13 cellular contexts compared by ENCODE assay signal in genomic region chr21:38950388-38951094, GRCh38.
DNase-seq lines count a peak whose midpoint lies in the region; ATAC-seq and TF ChIP-seq lines count a peak whose summit lies in the region.
"Had no signal": no experiment of that assay in that cellular context is flagged by ENCODE, and none has a peak within 500 bp of the region (broad histone marks: within the 10 kb centered on the region; RNA-seq: fewer than 3 reads in every experiment).

No MANE protein-coding gene starts in this region.

- TF ChIP-seq POLR2A in vagina (IDR thresholded peaks at IDR 0.05): no peak

- H3K36me3 ChIP-seq in PC-3 (ENCODE audit: low read depth, low read length): no peaks in the 10 kb centered on the region
- no peaks in the 10 kb centered on the region for H3K36me3 ChIP-seq in vagina
- H3K36me3 ChIP-seq: thoracic aorta had no signal

- H4K20me1 ChIP-seq in PC-3 (ENCODE audit: low read length): no peaks in the 10 kb centered on the region

- DNase-seq in NOMO-1 treated with DMSO at 0.1 percent for 48 hours (lab: John Stamatoyannopoulos, UW; ENCODE audit: unreplicated experiment) (peak; percentile 52), NOMO-1 treated with dmso at 0.1 percent for 144 hours (lab: John Stamatoyannopoulos, UW; ENCODE audit: unreplicated experiment) (no peak), PC-3 (peak; percentile 48), foreskin melanocyte (peak; percentile 24), vagina (ENCODE audit: extremely low spot score in 2 of 2) (no peak), NCI-H128 (lab: John Stamatoyannopoulos, UW; ENCODE audit: unreplicated experiment) (no peak)
- DNase-seq in activated CD8-positive, alpha-beta memory T cell treated with anti-CD3 and anti-CD28 coated beads for 24 hours: no peak
- DNase-seq: activated CD4-positive, CD25-positive, alpha-beta regulatory T cell; NCI-H82; retina had no signal

- no peak overlapping the region for H3K4me2 ChIP-seq in PC-3 (ENCODE audit: low read length)

- H3K9me3 ChIP-seq in PC-3 (ENCODE audit: low read length): no peaks in the 10 kb centered on the region
- no peaks in the 10 kb centered on the region for H3K9me3 ChIP-seq in vagina
- H3K9me3 ChIP-seq: thoracic aorta had no signal

- H3K27ac ChIP-seq in PC-3 (ENCODE audit: low read length) (no peak overlapping the region), vagina (peak overlapping the region; percentile 25)
- H3K27ac ChIP-seq: thoracic aorta had no signal

- ATAC-seq in PC-3 (peak; percentile 86), HG03095 (IDR thresholded peaks at IDR 0.05; ENCODE audit: unreplicated experiment) (no peak)
- ATAC-seq: SK-N-SH treated with all-trans-retinoic acid at 6 μM for 48 hours had no signal

- H3K27me3 ChIP-seq in PC-3 (ENCODE audit: low read length) (no peaks in the 10 kb centered on the region), vagina (no peaks in the 10 kb centered on the region)

- no peaks in the 10 kb centered on the region for H3K9me2 ChIP-seq in PC-3 (replicated peaks; ENCODE audit: low read length)

- POLR2A ChIA-PET in PC-3 (lab: Charles Lee; ENCODE audit: unreplicated experiment): no interaction called here

- no TSS peak for BruUV-seq in PC-3 (replicated peaks; lab: Mats Ljungman, UMichigan)

- CTCF ChIA-PET in PC-3 (lab: Charles Lee): no interaction called here

- no peak overlapping the region for H3K9ac ChIP-seq in PC-3 (ENCODE audit: low read length)

- TF ChIP-seq CTCF in PC-3 (conservative IDR thresholded peaks at IDR 0.05; ENCODE audit: low read depth, low read length) (no peak), vagina (IDR thresholded peaks at IDR 0.05) (no peak)

- no peaks in the 10 kb centered on the region for H3F3A ChIP-seq in PC-3 (ENCODE audit: low read length, unreplicated experiment)

- H3K4me3 ChIP-seq in PC-3 (ENCODE audit: low read length) (no peak overlapping the region), vagina (no peak overlapping the region)
- H3K4me3 ChIP-seq: thoracic aorta had no signal

- intact Hi-C loops in PC-3 (cut with micrococcal nuclease): loop anchor here (1.0 to 5.0 kb wide), 4 partner anchors 30 to 174 kb away; no protein-coding TSS in a partner anchor
- intact Hi-C loops in vagina (cut with DNase I): no loop called here

- H2AFZ ChIP-seq in PC-3 (ENCODE audit: low read length): no peak overlapping the region

- H3K4me1 ChIP-seq in PC-3 (ENCODE audit: insufficient read depth, low read length) (no peaks in the 10 kb centered on the region), vagina (peaks cover 25% of the 10 kb centered on the region)

- H3K79me2 ChIP-seq in PC-3 (ENCODE audit: low read length): no peaks in the 10 kb centered on the region

Comparison
In these comparisons a context has a peak if more than half of its experiments do, and no peak if none do; other contexts are left out.
1. DNase-seq: peak in NOMO-1 treated with DMSO at 0.1 percent for 48 hours (single experiment), PC-3 (single experiment) and foreskin melanocyte (single experiment); none in NOMO-1 treated with dmso at 0.1 percent for 144 hours (single experiment), vagina (0 of 2), activated CD8-positive, alpha-beta memory T cell treated with anti-CD3 and anti-CD28 coated beads for 24 hours (single experiment) and NCI-H128 (single experiment).